19 cellular contexts compared by ENCODE assay signal in genomic region chr1:46941135-46941694, GRCh38. TPM values are rescaled to one million over a fixed set of nuclear protein-coding genes. Genes with fewer than 3 reads are reported as not detected.
DNase-seq lines count a peak whose midpoint lies in the region; ATAC-seq, FAIRE-seq and TF ChIP-seq lines count a peak whose summit lies in the region.
"Had no signal": no experiment of that assay in that cellular context is flagged by ENCODE, and none has a peak within 500 bp of the region (broad histone marks: within the 10 kb centered on the region; RNA-seq: fewer than 3 reads in every experiment).

TSS of gene CYP4A11 (minus strand) at chr1:46941476. CDS start at chr1:46941433, 43 bp downstream.

- no peak for TF ChIP-seq RAD21 in HepG2 (CRISPR knock-in tag; IDR thresholded peaks at IDR 0.05)

- intact Hi-C loops in Right ventricle myocardium inferior (cut with DNase I) (no loop called here), left cardiac atrium (cut with DNase I) (no loop called here), HepG2 (cut with micrococcal nuclease; ENCODE audit: unreplicated experiment) (no loop called here)

- H3K27me3 ChIP-seq in HepG2 (ENCODE audit: control insufficient read depth in 1 of 2, insufficient read depth in 2 of 2, low read length in 2 of 2): no peaks in the 10 kb centered on the region; a peak in 1 of 5 replicates

- no peak for TF ChIP-seq CTCF in HepG2 (CRISPR knock-in tag; IDR thresholded peaks at IDR 0.05)
- no peak for TF ChIP-seq CTCF in omental fat pad (IDR thresholded peaks at IDR 0.05)

- H4K20me1 ChIP-seq in HepG2 (ENCODE audit: insufficient read depth, low read length): no peaks in the 10 kb centered on the region

- POLR2A ChIA-PET in HepG2 (lab: Yijun Ruan, JAX): no interaction called here

- ATAC-seq in Right ventricle myocardium inferior (peak; percentile 10), left cardiac atrium (no peak), HepG2 (0 out of 3 replicates have a peak, but pooled peaks have one; percentile 38), omental fat pad (ENCODE audit: low FRiP score) (no peak)
- peak; percentile 36 for ATAC-seq in stimulated activated memory B cell treated with anti-CD40 and anti-IgM and Interleukin-4, amounts not matched to agents 10 μg/mL and 1 μg/mL and 100 μg/mL, for 72 hours

- H3K79me2 ChIP-seq in HepG2 (ENCODE audit: insufficient read depth, low read length): no peaks in the 10 kb centered on the region

- H3K4me2 ChIP-seq in HepG2 (ENCODE audit: low read depth, low read length): no peak within 1 kb of the TSS

- H3K4me3 ChIP-seq in HepG2 (replicated peaks in 1 of 3; ENCODE audit: insufficient read depth in 1 of 3, low read depth in 2 of 3, low read length in 3 of 3): no peak within 1 kb of the TSS

- TF ChIP-seq POLR2A in HepG2 (IDR thresholded peaks at IDR 0.05; ENCODE audit: insufficient read depth in 1 of 2, low read depth in 2 of 2, low read length in 2 of 2): no peak

- H3K9me3 Mint-ChIP-seq in stimulated activated memory B cell treated with anti-CD40 and anti-IgM and Interleukin-4, amounts not matched to agents 10 μg/mL and 1 μg/mL and 100 μg/mL, for 72 hours: peaks cover 3% of the 10 kb centered on the region
- H3K9me3 Mint-ChIP-seq: CD8-positive, alpha-beta memory T cell had no signal

- no peak within 1 kb of the TSS for H3K9ac ChIP-seq in HepG2 (ENCODE audit: insufficient read depth, low read depth, low read length)

- no peak within 1 kb of the TSS for H3K27ac Mint-ChIP-seq in stimulated activated memory B cell treated with anti-CD40 and anti-IgM and Interleukin-4, amounts not matched to agents 10 μg/mL and 1 μg/mL and 100 μg/mL, for 72 hours
- H3K27ac Mint-ChIP-seq: CD8-positive, alpha-beta memory T cell had no signal

- FAIRE-seq in HepG2 (lab: Jason Lieb, UNC): peak; percentile 32
- FAIRE-seq: GM19239, H54 had no signal

- H2AFZ ChIP-seq in HepG2 (ENCODE audit: low read length): no peak within 1 kb of the TSS

- H3K36me3 Mint-ChIP-seq in stimulated activated memory B cell treated with anti-CD40 and anti-IgM and Interleukin-4, amounts not matched to agents 10 μg/mL and 1 μg/mL and 100 μg/mL, for 72 hours: no peaks in the 10 kb centered on the region
- H3K36me3 Mint-ChIP-seq: CD14-positive monocyte; CD8-positive, alpha-beta memory T cell had no signal

- BruUV-seq in HepG2 (replicated peaks; lab: Mats Ljungman, UMichigan): no TSS peak

- no peaks in the 10 kb centered on the region for H3K27me3 Mint-ChIP-seq in stimulated activated memory B cell treated with anti-CD40 and anti-IgM and Interleukin-4, amounts not matched to agents 10 μg/mL and 1 μg/mL and 100 μg/mL, for 72 hours

- no peak within 1 kb of the TSS for H3K27ac ChIP-seq in HepG2 (ENCODE audit: extremely low read length, insufficient read depth, low read length)
- H3K27ac ChIP-seq: 22Rv1, HL-60 had no signal

- no peaks in the 10 kb centered on the region for H3K4me1 Mint-ChIP-seq in stimulated activated memory B cell treated with anti-CD40 and anti-IgM and Interleukin-4, amounts not matched to agents 10 μg/mL and 1 μg/mL and 100 μg/mL, for 72 hours
- H3K4me1 Mint-ChIP-seq: CD14-positive monocyte; CD8-positive, alpha-beta memory T cell had no signal

- WGBS in HepG2 (ENCODE audit: low lambda C conversion rate): 25% methylated on average over 5 of the region's 5 CpGs

- DNase-seq in Right ventricle myocardium inferior (ENCODE audit: missing footprints): no peak
- DNase-seq in left cardiac atrium: no peak
- DNase-seq in HepG2 (ENCODE audit: low spot score): no peak
- no peak for DNase-seq in mucosa of gallbladder (ENCODE audit: low spot score)
- no peak for DNase-seq in amniotic stem cell (lab: John Stamatoyannopoulos, UW)
- DNase-seq in NCI-H128 (lab: John Stamatoyannopoulos, UW; ENCODE audit: unreplicated experiment): no peak
- DNase-seq in omental fat pad (ENCODE audit: low spot score): no peak
- DNase-seq: Caco-2; CD8-positive, alpha-beta memory T cell; DND-41; GF-D8 had no signal

- no peaks in the 10 kb centered on the region for H3K9me3 ChIP-seq in HepG2 (ENCODE audit: low read length)
- H3K9me3 ChIP-seq: Caco-2 had no signal

- CTCF ChIA-PET in HepG2 (lab: Yijun Ruan, JAX; ENCODE audit: low intra/inter-chr PET ratio, low total read pairs): no interaction called here

- no peak for TF ChIP-seq EP300 in HepG2 (IDR thresholded peaks at IDR 0.05; ENCODE audit: low read depth in 2 of 2, low read length in 2 of 2)
- no peak for TF ChIP-seq EP300 in HepG2 (CRISPR knock-in tag; IDR thresholded peaks at IDR 0.05; ENCODE audit: borderline replicate concordance)

- in situ Hi-C loops in HepG2 (cut with HindIII; ENCODE audit: extremely low pct_ligation_motif_present, low pct_unique_long_range_greater_than_20kb): loop anchor here (25.0 kb wide), 1 partner anchor 196 kb away; the partner anchor contains the start of gene CYP4A22

- no peak within 1 kb of the TSS for H3K4me3 Mint-ChIP-seq in stimulated activated memory B cell treated with anti-CD40 and anti-IgM and Interleukin-4, amounts not matched to agents 10 μg/mL and 1 μg/mL and 100 μg/mL, for 72 hours
- H3K4me3 Mint-ChIP-seq: CD14-positive monocyte; CD8-positive, alpha-beta memory T cell had no signal

- H3K36me3 ChIP-seq in HepG2 (replicated peaks in 1 of 2; ENCODE audit: control insufficient read depth in 1 of 2, insufficient read depth in 2 of 2, low read length in 2 of 2): no peaks in the 10 kb centered on the region

- H3K4me1 ChIP-seq in HepG2 (ENCODE audit: insufficient read depth, low read length): peaks cover 27% of the 10 kb centered on the region
- H3K4me1 ChIP-seq: Caco-2 had no signal

TF ChIP-seq in HepG2, 621 proteins besides CTCF, POLR2A, EP300 and RAD21 (continues in another document):
- TF ChIP-seq ZNF343 (CRISPR knock-in tag; IDR thresholded peaks at IDR 0.05): no peak
- no peak for TF ChIP-seq CREBL2 (CRISPR knock-in tag; IDR thresholded peaks at IDR 0.05; ENCODE audit: borderline replicate concordance)
- no peak for TF ChIP-seq ATF2 (CRISPR knock-in tag; IDR thresholded peaks at IDR 0.05)
- no peak for TF ChIP-seq CHD4 (IDR thresholded peaks at IDR 0.05; ENCODE audit: borderline replicate concordance, low read length)
- TF ChIP-seq CC2D1A (CRISPR knock-in tag; IDR thresholded peaks at IDR 0.05): no peak
- TF ChIP-seq, protein P1, sequence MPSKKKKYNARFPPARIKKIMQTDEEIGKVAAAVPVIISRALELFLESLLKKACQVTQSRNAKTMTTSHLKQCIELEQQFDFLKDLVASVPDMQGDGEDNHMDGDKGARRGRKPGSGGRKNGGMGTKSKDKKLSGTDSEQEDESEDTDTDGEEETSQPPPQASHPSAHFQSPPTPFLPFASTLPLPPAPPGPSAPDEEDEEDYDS (CRISPR knock-in tag; IDR thresholded peaks at IDR 0.05): no peak
- no peak for TF ChIP-seq ZEB1 (IDR thresholded peaks at IDR 0.05; ENCODE audit: insufficient replicate concordance, low read depth)
- no peak for TF ChIP-seq ZNF441 (CRISPR knock-in tag; IDR thresholded peaks at IDR 0.05; ENCODE audit: borderline replicate concordance)
- TF ChIP-seq PHF20 (CRISPR knock-in tag; IDR thresholded peaks at IDR 0.05): no peak

RNA-seq across cellular contexts. Expression of gene CYP4A11, which starts in this region (rescaled TPM):
- total RNA-seq in Right ventricle myocardium inferior (not detected), left cardiac atrium (not detected), HepG2 (2016; rRNA removed; fragmentation: Illumina TruSeq; extraction: Trizol) (not detected in 2 replicates), mucosa of gallbladder (14.2 TPM), omental fat pad (under 1 TPM in 1 of 4 donors, not detected in 3; 0.79 TPM)
- not detected in 2 replicates for total RNA-seq in HepG2 (2016; cell fraction: cytosol; rRNA removed; fragmentation: Illumina TruSeq; extraction: Trizol; ENCODE audit: low read depth)
- not detected in 2 replicates for total RNA-seq in HepG2 (2016; cell fraction: insoluble cytoplasmic fraction; rRNA removed; fragmentation: Illumina TruSeq; extraction: Trizol)
- not detected in 2 replicates for total RNA-seq in HepG2 (2016; cell fraction: membrane; rRNA removed; fragmentation: Illumina TruSeq; extraction: Trizol)
- total RNA-seq in HepG2 (2016; cell fraction: nucleus; rRNA removed; fragmentation: Illumina TruSeq; extraction: Trizol): not detected in 2 replicates
- polyA plus RNA-seq in HepG2 (2011; rRNA removed): not detected in 2 replicates
- polyA plus RNA-seq in HepG2 (2011; cell fraction: cytosol; rRNA removed): not detected in 2 replicates
- polyA plus RNA-seq in HepG2 (2011; cell fraction: nucleus; rRNA removed): not detected in 2 replicates
- polyA plus RNA-seq in HepG2 (2012): 0.50 TPM in 1 of 2 replicates, not detected in the other
- not detected in 2 replicates for polyA plus RNA-seq in HepG2 (2016; cell fraction: cytosol; fragmentation: Illumina TruSeq; extraction: Trizol; ENCODE audit: low read depth)
- polyA plus RNA-seq in HepG2 (2016; cell fraction: insoluble cytoplasmic fraction; fragmentation: Illumina TruSeq; extraction: Trizol; ENCODE audit: low read depth): not detected in 2 replicates
- not detected in 2 replicates for polyA plus RNA-seq in HepG2 (2016; cell fraction: membrane; fragmentation: Illumina TruSeq; extraction: Trizol; ENCODE audit: low read depth)
- polyA plus RNA-seq in HepG2 (2016; cell fraction: nucleus; fragmentation: Illumina TruSeq; extraction: Trizol; ENCODE audit: insufficient read depth, low read depth): not detected in 2 replicates
- polyA minus RNA-seq in HepG2 (2011; rRNA and poly(A)+ RNA removed; ENCODE audit: low replicate concordance): not detected in 2 replicates
- not detected in 2 replicates for polyA minus RNA-seq in HepG2 (2011; cell fraction: cytosol; rRNA and poly(A)+ RNA removed)
- not detected in 2 replicates for polyA minus RNA-seq in HepG2 (2011; cell fraction: nucleus; rRNA and poly(A)+ RNA removed)
- total RNA-seq: A673; CD8-positive, alpha-beta memory T cell had no signal
- polyA plus RNA-seq: BJ; CD14-positive monocyte; CD8-positive, alpha-beta memory T cell had no signal

Comparison
In these comparisons a context has a peak if more than half of its experiments do, and no peak if none do; other contexts are left out.
1. Peak in ATAC-seq in Right ventricle myocardium inferior; RNA of the gene not detected or under 1 TPM.
2. Peak in ATAC-seq in HepG2; RNA of the gene not detected or under 1 TPM.